In genomic region chr20:8200220-8200619, GRCh38 we compare ENCODE assay signal across 8 cellular contexts.
"Had no signal": no experiment of that assay in that cellular context is flagged by ENCODE, and none has a peak within 500 bp of the region (broad histone marks: within the 10 kb centered on the region; RNA-seq: fewer than 3 reads in every experiment).

No MANE protein-coding gene starts in this region.

- H3K4me2 ChIP-seq: GM23338, KMS-11 had no signal

- ATAC-seq: GM23338 had no signal

- H3K4me3 ChIP-seq: GM23338 had no signal

- H3K4me3 Mint-ChIP-seq: GM23338, H9 had no signal

- H3K27ac Mint-ChIP-seq: GM23338, H9 had no signal

- H3K27ac ChIP-seq: KMS-11 had no signal

- FAIRE-seq: H1, H54, HTR-8/SVneo had no signal

- H3K9ac ChIP-seq: KMS-11 had no signal

- H3K9me3 Mint-ChIP-seq: H9 had no signal

- H3K4me1 Mint-ChIP-seq: GM23338 had no signal

- H2AFZ ChIP-seq: GM23338 had no signal

- DNase-seq: H9, HCEC 1CT, KBM-7 had no signal
